Comparison of ENCODE assay signal across 8 cellular contexts in the genomic region with DNA sequence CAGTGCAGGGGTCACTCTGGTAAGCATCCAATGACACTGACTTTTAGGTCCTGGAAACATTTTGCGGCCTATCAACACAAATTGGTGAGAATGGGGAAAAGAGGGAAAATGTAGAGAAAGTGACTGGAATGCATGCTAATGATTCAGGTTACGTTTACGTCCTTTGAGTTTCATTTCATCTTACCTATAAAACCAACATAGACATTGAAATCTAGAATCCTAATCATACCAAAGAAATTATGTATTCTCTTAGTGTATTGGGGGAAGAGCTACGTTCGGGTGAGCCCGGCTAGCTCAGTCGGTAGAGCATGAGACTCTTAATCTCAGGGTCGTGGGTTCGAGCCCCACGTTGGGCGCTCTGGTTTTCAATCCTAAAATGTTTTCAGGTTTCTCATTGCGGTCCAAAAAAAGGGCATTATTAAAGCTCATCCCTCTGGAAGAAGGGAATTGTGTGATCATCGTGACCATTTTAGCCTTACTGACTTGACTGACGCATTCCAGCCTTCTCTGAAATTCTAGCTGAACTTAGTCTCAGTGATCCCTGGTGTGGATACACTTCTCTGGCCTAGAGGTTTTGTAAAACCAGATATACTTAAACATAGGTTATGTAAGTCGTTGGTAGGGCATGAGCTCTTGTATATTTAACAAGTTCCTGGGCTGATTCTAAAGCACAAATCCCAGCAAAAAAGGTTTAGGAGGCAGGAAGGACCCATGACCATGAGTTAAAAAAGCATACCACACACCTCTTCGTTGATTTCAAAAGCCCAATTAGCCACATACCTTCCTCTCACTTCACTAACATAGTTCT. TPM values are rescaled to one million over a fixed set of nuclear protein-coding genes. Genes with fewer than 3 reads are reported as not detected.
DNase-seq lines count a peak whose midpoint lies in the region; ATAC-seq, FAIRE-seq and TF ChIP-seq lines count a peak whose summit lies in the region.

No MANE protein-coding gene starts in this region.

- CTCF ChIA-PET in naive thymus-derived CD4-positive, alpha-beta T cell (lab: Charles Lee) = interaction anchor here (0.9 to 1.2 kb wide), 3 partner anchors 12 to 193 kb away, joined by 3 to 9 read pairs (median 4); no protein-coding TSS in a partner anchor

- POLR2A ChIA-PET in naive thymus-derived CD4-positive, alpha-beta T cell (lab: Charles Lee) = interaction anchor here (0.6 to 6.4 kb wide), 11 partner anchors 10 to 376 kb away, joined by 3 to 83 read pairs (median 3); a partner anchor contains a TSS

- H3K36me3 ChIP-seq in bronchial epithelial cell (ENCODE audit: control insufficient read depth, insufficient read depth, low read length) = no peaks in the 10 kb centered on the region
- H3K36me3 ChIP-seq in naive thymus-derived CD4-positive, alpha-beta T cell (ENCODE audit: control insufficient read depth in 2 of 3, insufficient read depth in 3 of 3, low read length in 3 of 3) = no peaks in the 10 kb centered on the region
- H3K36me3 ChIP-seq in spleen = no peaks in the 10 kb centered on the region

- no peak overlapping the region; the same call in none of the 2 replicates for H3K4me3 Mint-ChIP-seq in HFFc6
- peak overlapping the region in 6 of 10 donors; percentile 10 to 62 (median 29) for H3K4me3 Mint-ChIP-seq in naive thymus-derived CD4-positive, alpha-beta T cell

- H3K4me1 ChIP-seq in naive thymus-derived CD4-positive, alpha-beta T cell (ENCODE audit: control insufficient read depth in 2 of 2, insufficient read depth in 2 of 2, low read length in 2 of 2) = peaks cover 7 to 18% of the 10 kb centered on the region in 2 donors
- H3K4me1 ChIP-seq in spleen = peaks cover 14 to 33% (median 26%) of the 10 kb centered on the region in 6 donors

- H3K27ac Mint-ChIP-seq in HFFc6 = peak overlapping the region; percentile 80
- H3K27ac Mint-ChIP-seq in naive thymus-derived CD4-positive, alpha-beta T cell = peak overlapping the region in 7 of 9 donors; percentile 6 to 90 (median 62)

- no peak for TF ChIP-seq POLR2A in spleen (IDR thresholded peaks at IDR 0.05)

- H3K36me3 Mint-ChIP-seq in HFFc6 (ENCODE audit: low read depth) = no peaks in the 10 kb centered on the region
- no peaks in the 10 kb centered on the region for H3K36me3 Mint-ChIP-seq in naive thymus-derived CD4-positive, alpha-beta T cell

- intact Hi-C loops in naive thymus-derived CD4-positive, alpha-beta T cell (cut with micrococcal nuclease) = no loop called here
- intact Hi-C loops in spleen (cut with DNase I; ENCODE audit: low total_unique reads) = no loop called here

- H3K4me3 ChIP-seq in bronchial epithelial cell (ENCODE audit: low read depth, low read length) (no peak overlapping the region), spleen (no peak overlapping the region)
- H3K4me3 ChIP-seq in naive thymus-derived CD4-positive, alpha-beta T cell (ENCODE audit: low read length) = no peak overlapping the region

- peak; percentile 83 for FAIRE-seq in RCC 7860 (lab: Jason Lieb, UNC)
- no peak for FAIRE-seq in bronchial epithelial cell (lab: Jason Lieb, UNC)

- TF ChIP-seq CTCF in HFFc6 (IDR thresholded peaks at IDR 0.05) = no peak
- TF ChIP-seq CTCF in bronchial epithelial cell (IDR thresholded peaks at IDR 0.05; ENCODE audit: insufficient read depth, low read length, severe bottlenecking) = no peak
- no peak for TF ChIP-seq CTCF in spleen (IDR thresholded peaks at IDR 0.05 in 8 of 11, conservative IDR thresholded peaks at IDR 0.05 in 3 of 11)

- peaks cover 5% of the 10 kb centered on the region; the same call in 1 of the 2 replicates for H3K27me3 Mint-ChIP-seq in HFFc6 (ENCODE audit: insufficient read depth)
- peaks cover 0 to 7% (median 0%) of the 10 kb centered on the region in 5 donors for H3K27me3 Mint-ChIP-seq in naive thymus-derived CD4-positive, alpha-beta T cell

- H3K4me1 Mint-ChIP-seq in HFFc6 (ENCODE audit: low read depth) = peaks cover 37% of the 10 kb centered on the region
- peaks cover 6 to 26% (median 14%) of the 10 kb centered on the region in 7 donors for H3K4me1 Mint-ChIP-seq in naive thymus-derived CD4-positive, alpha-beta T cell

- WGBS in spleen, 5 donors = 40 to 56% (median 47%) methylated on average over 16 of the region's 16 CpGs

- DNase-seq in CMK (ENCODE audit: low read depth) = peak; percentile 70
- peak; percentile 99 for DNase-seq in HFFc6
- DNase-seq in RCC 7860 (ENCODE audit: low spot score) = peak; percentile 97
- peak; percentile 87 for DNase-seq in bronchial epithelial cell (ENCODE audit: low read depth)
- DNase-seq in naive thymus-derived CD4-positive, alpha-beta T cell = peak in 7 of 9 donors; percentile 32 to 48 (median 42)
- DNase-seq in spleen = no peak

- no peaks in the 10 kb centered on the region for H3K9me3 Mint-ChIP-seq in HFFc6
- H3K9me3 Mint-ChIP-seq in naive thymus-derived CD4-positive, alpha-beta T cell = peaks cover 0 to 4% (median 0%) of the 10 kb centered on the region in 11 donors

- no peak for ATAC-seq in naive thymus-derived CD4-positive, alpha-beta T cell
- ATAC-seq in GM18909 (IDR thresholded peaks at IDR 0.05; ENCODE audit: poor library complexity, unreplicated experiment) = no peak
- no peak for ATAC-seq in HG02763 (IDR thresholded peaks at IDR 0.05; ENCODE audit: unreplicated experiment)

- no peak overlapping the region for H3K27ac ChIP-seq in naive thymus-derived CD4-positive, alpha-beta T cell (ENCODE audit: low read depth, low read length)
- peak overlapping the region in 2 of 8 donors; percentile 8 to 32 for H3K27ac ChIP-seq in spleen

- no peaks in the 10 kb centered on the region for H3K9me3 ChIP-seq in naive thymus-derived CD4-positive, alpha-beta T cell (ENCODE audit: control insufficient read depth in 2 of 3, low read length in 3 of 3)
- H3K9me3 ChIP-seq in spleen = no peaks in the 10 kb centered on the region

- H3K27me3 ChIP-seq in bronchial epithelial cell (ENCODE audit: control insufficient read depth, insufficient read depth, low read length) = no peaks in the 10 kb centered on the region
- no peaks in the 10 kb centered on the region for H3K27me3 ChIP-seq in naive thymus-derived CD4-positive, alpha-beta T cell (ENCODE audit: control insufficient read depth in 2 of 2, insufficient read depth in 2 of 2, low read length in 2 of 2)
- H3K27me3 ChIP-seq in spleen (replicated peaks in 1 of 7) = no peaks in the 10 kb centered on the region

RNA-seq across cellular contexts. Expression of a gene that starts 18.3 kb away (rescaled TPM):
- 10 to 100 TPM; 42.6 to 55.7 (median 51.8) TPM for total RNA-seq in HFFc6 (2021; fragmentation: NEBNext Ultra II Directional; extraction: Animal tissue kit (Norgen Biotek cat#: 25700))
- 59.5 and 94.0 TPM in 2 replicates for total RNA-seq in bronchial epithelial cell
- 10 to 100 TPM; 37.6 to 96.0 (median 81.7) TPM for total RNA-seq in naive thymus-derived CD4-positive, alpha-beta T cell
- polyA plus RNA-seq in naive thymus-derived CD4-positive, alpha-beta T cell = 100 to 1,000 TPM; 122 to 154 TPM
- 10 to 100 TPM; 47.2 to 68.4 (median 58.2) TPM for total RNA-seq in spleen
- polyA plus RNA-seq in spleen = 10 to 100 TPM; 33.3 to 52.0 (median 51.4) TPM

RNA-seq across cellular contexts. Expression of a gene that starts 40.3 kb away (rescaled TPM):
- total RNA-seq in HFFc6 (2021; fragmentation: NEBNext Ultra II Directional; extraction: Animal tissue kit (Norgen Biotek cat#: 25700)) = 10 to 100 TPM; 14.2 to 17.2 (median 15.5) TPM
- 16.1 and 16.8 TPM in 2 replicates for total RNA-seq in bronchial epithelial cell
- 10 to 100 TPM; 23.3 to 37.5 (median 35.0) TPM for total RNA-seq in naive thymus-derived CD4-positive, alpha-beta T cell
- polyA plus RNA-seq in naive thymus-derived CD4-positive, alpha-beta T cell = 10 to 100 TPM; 39.4 to 44.8 TPM
- 10 to 100 TPM; 14.9 to 21.4 (median 18.6) TPM for total RNA-seq in spleen
- 10 to 100 TPM; 20.2 to 26.2 (median 23.9) TPM for polyA plus RNA-seq in spleen

RNA-seq across cellular contexts. Expression of a gene that starts 56.4 kb away (rescaled TPM):
- not detected for total RNA-seq in HFFc6 (2021; fragmentation: NEBNext Ultra II Directional; extraction: Animal tissue kit (Norgen Biotek cat#: 25700))
- total RNA-seq in bronchial epithelial cell (not detected in 2 replicates), spleen (1 to 10 TPM in 1 of 7 donors, under 1 TPM in 6; 0.23 to 1.1 (median 0.32) TPM)
- total RNA-seq in naive thymus-derived CD4-positive, alpha-beta T cell = not detected
- not detected for polyA plus RNA-seq in naive thymus-derived CD4-positive, alpha-beta T cell
- under 1 TPM; 0.33 to 0.58 (median 0.39) TPM for polyA plus RNA-seq in spleen
